In genomic region chr5:95940758-95941682, GRCh38 we compare ENCODE assay signal across 11 cellular contexts. TPM values are rescaled to one million over a fixed set of nuclear protein-coding genes. Genes with fewer than 3 reads are reported as not detected.
DNase-seq lines count a peak whose midpoint lies in the region; FAIRE-seq and TF ChIP-seq lines count a peak whose summit lies in the region.
"Had no signal": no experiment of that assay in that cellular context is flagged by ENCODE, and none has a peak within 500 bp of the region (broad histone marks: within the 10 kb centered on the region; RNA-seq: fewer than 3 reads in every experiment).

No MANE protein-coding gene starts in this region.

- H3K4me1 ChIP-seq in mesodermal cell (ENCODE audit: control insufficient read depth, insufficient read depth, low read length, poor library complexity, severe bottlenecking), result peaks cover 21% of the 10 kb centered on the region
- H3K4me1 ChIP-seq in adrenal gland (replicated peaks in 1 of 2), result no peaks in the 10 kb centered on the region

- CTCF ChIA-PET in activated CD4-positive, alpha-beta T cell treated with anti-CD3 and anti-CD28 coated beads, Interleukin-2, amount 10 ng/mL, durations not matched to agents 7 days and 5 days (lab: Charles Lee), result interaction anchor here (0.8 to 1.1 kb wide), 3 partner anchors 10 to 81 kb away, joined by 3 read pairs; no protein-coding TSS in a partner anchor

- H3K9me3 ChIP-seq in mesodermal cell (ENCODE audit: control insufficient read depth, low read length) (no peaks in the 10 kb centered on the region), adrenal gland (replicated peaks in 1 of 3) (no peaks in the 10 kb centered on the region)

- H3K27ac ChIP-seq in dorsolateral prefrontal cortex (peak overlapping the region; percentile 47 to 98 (median 91)), mesodermal cell (ENCODE audit: low read depth, low read length, severe bottlenecking) (peak overlapping the region; percentile 61), adrenal gland (no peak overlapping the region)

- peaks cover 9% of the 10 kb centered on the region for H3K4me1 Mint-ChIP-seq in activated CD4-positive, alpha-beta T cell treated with anti-CD3 and anti-CD28 coated beads, Interleukin-2, amount 10 ng/mL, durations not matched to agents 7 days and 5 days
- peaks cover 15% of the 10 kb centered on the region for H3K4me1 Mint-ChIP-seq in activated naive CD8-positive, alpha-beta T cell treated with anti-CD3 and anti-CD28 coated beads for 36 hours

- intact Hi-C loops in dorsolateral prefrontal cortex (cut with DNase I) (loop anchor here in 1 of 2 donors (2.0 kb wide), 1 partner anchor 20 kb away; the partner anchor contains the start of gene ELL2), adrenal gland (cut with DNase I) (no loop called here)

- DNase-seq in activated CD4-positive, alpha-beta T cell treated with anti-CD3 and anti-CD28 coated beads, Interleukin-2, amount 10 ng/mL, durations not matched to agents 7 days and 5 days, result no peak
- DNase-seq in activated CD4-positive, alpha-beta T cell treated with anti-CD3 and anti-CD28 coated beads for 1 hour, result no peak
- peak in 8 of 10 donors; percentile 48 to 78 (median 60) for DNase-seq in dorsolateral prefrontal cortex
- peak; percentile 85 for DNase-seq in superior temporal gyrus (ENCODE audit: extremely low spot score)
- no peak for DNase-seq in activated naive CD8-positive, alpha-beta T cell treated with anti-CD3 and anti-CD28 coated beads for 36 hours
- DNase-seq in HTR-8/SVneo (ENCODE audit: insufficient read length, low spot score), result no peak
- no peak for DNase-seq in adrenal gland
- DNase-seq: cortex of kidney had no signal

- peak overlapping the region in 31 of 59 donors; percentile 1 to 53 (median 20) for H3K4me3 ChIP-seq in dorsolateral prefrontal cortex
- no peak overlapping the region for H3K4me3 ChIP-seq in mesodermal cell (ENCODE audit: extremely low read depth, insufficient read depth, low read length, poor library complexity, severe bottlenecking)
- H3K4me3 ChIP-seq in adrenal gland, result no peak overlapping the region

- H3K9me3 Mint-ChIP-seq in activated CD4-positive, alpha-beta T cell treated with anti-CD3 and anti-CD28 coated beads, Interleukin-2, amount 10 ng/mL, durations not matched to agents 7 days and 5 days, result no peaks in the 10 kb centered on the region
- H3K9me3 Mint-ChIP-seq in activated naive CD8-positive, alpha-beta T cell treated with anti-CD3 and anti-CD28 coated beads for 36 hours, result no peaks in the 10 kb centered on the region
- H3K9me3 Mint-ChIP-seq: activated naive CD4-positive, alpha-beta T cell treated with anti-CD3 and anti-CD28 coated beads, Interleukin-2, amount 50 U/mL, for 72 hours had no signal

- H3K27me3 Mint-ChIP-seq in activated CD4-positive, alpha-beta T cell treated with anti-CD3 and anti-CD28 coated beads, Interleukin-2, amount 10 ng/mL, durations not matched to agents 7 days and 5 days, result no peaks in the 10 kb centered on the region
- H3K27me3 Mint-ChIP-seq in activated naive CD8-positive, alpha-beta T cell treated with anti-CD3 and anti-CD28 coated beads for 36 hours, result no peaks in the 10 kb centered on the region

- TF ChIP-seq CTCF in dorsolateral prefrontal cortex (IDR thresholded peaks at IDR 0.05 in 54 of 56, conservative IDR thresholded peaks at IDR 0.05 in 2 of 56; ENCODE audit: low read depth in 1 of 56, partially characterized antibody in 56 of 56) (peak in 1 of 56 donors; percentile 8), adrenal gland (IDR thresholded peaks at IDR 0.05) (no peak)

- no peak for FAIRE-seq in HTR-8/SVneo (lab: Jason Lieb, UNC)
- FAIRE-seq: A204.1 had no signal

- H3K36me3 ChIP-seq in mesodermal cell (ENCODE audit: control insufficient read depth, insufficient read depth, low read length) (no peaks in the 10 kb centered on the region), adrenal gland (replicated peaks in 1 of 2) (no peaks in the 10 kb centered on the region)

- POLR2A ChIA-PET in activated CD4-positive, alpha-beta T cell treated with anti-CD3 and anti-CD28 coated beads, Interleukin-2, amount 10 ng/mL, durations not matched to agents 7 days and 5 days (lab: Charles Lee), result no interaction called here

- H3K27me3 ChIP-seq in dorsolateral prefrontal cortex (no peaks in the 10 kb centered on the region), adrenal gland (no peaks in the 10 kb centered on the region)

- no peak for TF ChIP-seq POLR2A in adrenal gland (IDR thresholded peaks at IDR 0.05)

- H3K27ac Mint-ChIP-seq in activated CD4-positive, alpha-beta T cell treated with anti-CD3 and anti-CD28 coated beads, Interleukin-2, amount 10 ng/mL, durations not matched to agents 7 days and 5 days, result peak overlapping the region; percentile 43
- no peak overlapping the region for H3K27ac Mint-ChIP-seq in activated naive CD8-positive, alpha-beta T cell treated with anti-CD3 and anti-CD28 coated beads for 36 hours
- H3K27ac Mint-ChIP-seq: activated naive CD4-positive, alpha-beta T cell treated with anti-CD3 and anti-CD28 coated beads, Interleukin-2, amount 50 U/mL, for 72 hours had no signal

- no peak overlapping the region for H3K4me3 Mint-ChIP-seq in activated CD4-positive, alpha-beta T cell treated with anti-CD3 and anti-CD28 coated beads, Interleukin-2, amount 10 ng/mL, durations not matched to agents 7 days and 5 days
- H3K4me3 Mint-ChIP-seq in activated naive CD8-positive, alpha-beta T cell treated with anti-CD3 and anti-CD28 coated beads for 36 hours, result no peak overlapping the region

- WGBS in mesodermal cell (ENCODE audit: insufficient coverage in 2 of 2), 2 experiments, result 26 to 39% methylated on average over 2 to 3 of the region's 3 CpGs
- 57 to 84% (median 64%) methylated on average over 3 of the region's 3 CpGs for WGBS in adrenal gland, 4 donors

- H3K36me3 Mint-ChIP-seq in activated CD4-positive, alpha-beta T cell treated with anti-CD3 and anti-CD28 coated beads, Interleukin-2, amount 10 ng/mL, durations not matched to agents 7 days and 5 days (ENCODE audit: low read depth), result peaks cover 2% of the 10 kb centered on the region
- H3K36me3 Mint-ChIP-seq in activated naive CD8-positive, alpha-beta T cell treated with anti-CD3 and anti-CD28 coated beads for 36 hours, result peaks cover 20% of the 10 kb centered on the region

RNA-seq across cellular contexts. Expression of gene ELL2, which starts 20.6 kb away (rescaled TPM):
- total RNA-seq in activated CD4-positive, alpha-beta T cell treated with anti-CD3 and anti-CD28 coated beads, Interleukin-2, amount 10 ng/mL, durations not matched to agents 7 days and 5 days, result 10 to 100 TPM; 12.5 to 14.7 TPM
- total RNA-seq in dorsolateral prefrontal cortex (100 to 1,000 TPM in 33 of 120 experiments, 10 to 100 TPM in 87; 53.4 to 211 (median 88.7) TPM), adrenal gland (10 to 100 TPM in 7 of 8 donors, 1 to 10 TPM in 1; 7.1 to 27.5 (median 19.5) TPM)
- 11.4 TPM for polyA plus RNA-seq in mesodermal cell (2013, experiment 1 of 2)
- 9.2 TPM for polyA plus RNA-seq in mesodermal cell (2013, experiment 2 of 2)
- 10 to 100 TPM; 41.9 to 45.6 TPM for total RNA-seq in activated naive CD8-positive, alpha-beta T cell treated with anti-CD3 and anti-CD28 coated beads for 36 hours
- polyA plus RNA-seq in adrenal gland, result 10 to 100 TPM in 1 of 3 donors, 1 to 10 TPM in 2; 7.8 to 16.4 (median 9.5) TPM

Comparison
In these comparisons a context has a peak if more than half of its experiments do, and no peak if none do; other contexts are left out.
1. DNase-seq: peak in dorsolateral prefrontal cortex (8 of 10) and superior temporal gyrus (single experiment); none in activated CD4-positive, alpha-beta T cell treated with anti-CD3 and anti-CD28 coated beads, Interleukin-2, amount 10 ng/mL, durations not matched to agents 7 days and 5 days (single experiment), activated CD4-positive, alpha-beta T cell treated with anti-CD3 and anti-CD28 coated beads for 1 hour (single experiment), activated naive CD8-positive, alpha-beta T cell treated with anti-CD3 and anti-CD28 coated beads for 36 hours (single experiment), HTR-8/SVneo (single experiment) and adrenal gland (0 of 7).
2. H3K27ac ChIP-seq: peak in dorsolateral prefrontal cortex (59 of 59) and mesodermal cell (single experiment); none in adrenal gland (0 of 5).
3. H3K4me3 ChIP-seq: peak in dorsolateral prefrontal cortex (31 of 59); none in mesodermal cell (single experiment) and adrenal gland (0 of 4).